30 cellular contexts compared by ENCODE assay signal in the genomic region with DNA sequence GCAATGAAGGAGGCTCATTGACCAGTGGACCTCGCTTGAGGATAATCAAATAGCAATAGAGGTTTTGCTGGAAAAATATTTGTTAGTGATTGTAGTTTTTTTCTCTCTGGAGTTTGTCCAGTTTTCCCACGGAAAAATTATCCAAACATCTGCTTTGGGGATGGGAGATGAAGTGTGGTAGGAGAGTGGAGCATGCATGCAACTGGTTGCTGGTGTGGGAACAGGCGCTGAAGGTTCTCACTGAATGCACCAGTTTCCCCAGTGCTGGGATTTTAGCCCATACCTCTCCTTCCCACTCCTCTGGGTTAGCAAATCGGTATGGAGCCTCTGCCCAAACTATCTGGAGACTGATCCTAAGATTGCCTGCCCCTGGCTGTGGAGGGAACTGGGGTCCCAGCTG.
DNase-seq lines count a peak whose midpoint lies in the region; ATAC-seq and TF ChIP-seq lines count a peak whose summit lies in the region.
"Had no signal": no experiment of that assay in that cellular context is flagged by ENCODE, and none has a peak within 500 bp of the region (broad histone marks: within the 10 kb centered on the region; RNA-seq: fewer than 3 reads in every experiment).

No MANE protein-coding gene starts in this region.

- peaks cover 23% of the 10 kb centered on the region for H3K79me1 ChIP-seq in trophoblast cell (ENCODE audit: low read length)

- H3K14ac ChIP-seq in trophoblast cell (ENCODE audit: low read length): peak overlapping the region; percentile 66

- peak overlapping the region; percentile 49 for H4K8ac ChIP-seq in trophoblast cell (ENCODE audit: low read depth, low read length)

- H3K4me1 ChIP-seq in OCI-LY3 (ENCODE audit: low read length) (peaks cover 51% of the 10 kb centered on the region), trophoblast cell (ENCODE audit: control insufficient read depth in 1 of 2, insufficient read depth in 2 of 2, low read length in 2 of 2) (peaks cover 8 to 12% of the 10 kb centered on the region in 2 experiments)

- H3K4me1 Mint-ChIP-seq in glutamatergic neuron (ENCODE audit: low read depth, unreplicated experiment): peaks cover 54% of the 10 kb centered on the region

- H3K9me3 Mint-ChIP-seq in glutamatergic neuron (ENCODE audit: unreplicated experiment): peaks cover 8% of the 10 kb centered on the region

- H3K9me3 ChIP-seq in OCI-LY3 (ENCODE audit: insufficient read depth, low read length) (no peaks in the 10 kb centered on the region), trophoblast cell (ENCODE audit: insufficient read depth, low read depth, low read length) (no peaks in the 10 kb centered on the region)
- H3K9me3 ChIP-seq: SJCRH30 had no signal

- peak overlapping the region; percentile 29 for H2BK120ac ChIP-seq in trophoblast cell (ENCODE audit: insufficient read depth, low read length, poor library complexity)

- peak overlapping the region; percentile 98 for H3K27ac Mint-ChIP-seq in glutamatergic neuron (ENCODE audit: unreplicated experiment)

- peak overlapping the region; percentile 90 for H4K91ac ChIP-seq in trophoblast cell (ENCODE audit: low read depth, low read length)

- no peak overlapping the region for H4K12ac ChIP-seq in trophoblast cell (ENCODE audit: low read depth, low read length)

- peak overlapping the region; percentile 52 for H2BK12ac ChIP-seq in trophoblast cell (ENCODE audit: low read length)

- no peaks in the 10 kb centered on the region for H3K36me3 ChIP-seq in OCI-LY3 (replicated peaks; ENCODE audit: low read depth, low read length)
- no peaks in the 10 kb centered on the region for H3K36me3 ChIP-seq in trophoblast cell (ENCODE audit: control insufficient read depth in 1 of 2, insufficient read depth in 2 of 2, low read length in 2 of 2)
- H3K36me3 ChIP-seq: SJCRH30 had no signal

- H3K9ac ChIP-seq in OCI-LY3 (ENCODE audit: low read length) (no peak overlapping the region), trophoblast cell (ENCODE audit: low read length) (no peak overlapping the region)

- no peak overlapping the region for H3K4me3 Mint-ChIP-seq in glutamatergic neuron (ENCODE audit: unreplicated experiment)

- H2AFZ ChIP-seq in OCI-LY3 (ENCODE audit: low read depth, low read length) (no peak overlapping the region), trophoblast cell (ENCODE audit: insufficient read depth, low read length, poor library complexity) (no peak overlapping the region)
- H2AFZ ChIP-seq: PC-9 had no signal

- H3K36me3 Mint-ChIP-seq in glutamatergic neuron (ENCODE audit: unreplicated experiment): no peaks in the 10 kb centered on the region

- H2AK5ac ChIP-seq in trophoblast cell (ENCODE audit: low read length): peak overlapping the region; percentile 11

- H3K4me2 ChIP-seq in OCI-LY3 (ENCODE audit: low read length): no peak overlapping the region
- H3K4me2 ChIP-seq in trophoblast cell (ENCODE audit: low read length): no peak overlapping the region
- H3K4me2 ChIP-seq: PC-9 had no signal

- H3K27me3 Mint-ChIP-seq in glutamatergic neuron (ENCODE audit: unreplicated experiment): peaks cover 8% of the 10 kb centered on the region

- no peak overlapping the region for H3K23ac ChIP-seq in trophoblast cell (ENCODE audit: low read length)

- peak overlapping the region; percentile 41 for H3K18ac ChIP-seq in trophoblast cell (ENCODE audit: low read length)

- no CpG with 5 or more reads among the region's 4 CpGs for WGBS in trophoblast cell (ENCODE audit: extremely low coverage, insufficient coverage, insufficient read length)

- peak overlapping the region; percentile 31 for H2BK5ac ChIP-seq in trophoblast cell (ENCODE audit: low read depth, low read length, poor library complexity)

- DNase-seq in DMS 273 (lab: John Stamatoyannopoulos, UW; ENCODE audit: unreplicated experiment) (peak; percentile 13), DMS 273 treated with DMSO at 0.1 percent for 48 hours (lab: John Stamatoyannopoulos, UW) (no peak), glutamatergic neuron (no peak), trophoblast cell (no peak), SKM-1 (lab: John Stamatoyannopoulos, UW; ENCODE audit: unreplicated experiment) (no peak), medulla oblongata (ENCODE audit: extremely low spot score) (no peak)
- DNase-seq: ACHN; Calu3; DMS53; EL; GDM1; MV-4-11; NCI-H1105; NCI-H1436 treated with DMSO at 0.1 percent for 48 hours; NCI-H187 treated with DMSO at 0.1 percent for 48 hours; NCI-H2107; NCI-H446; NCI-H524 treated with DMSO at 0.1 percent for 48 hours; NCI-H82; NK-92 treated with Interleukin-12 subunit alpha and Interleukin-12 subunit beta, amount 100 ng/mL, for 24 hours; PC-9; SJCRH30 had no signal

- H3K4ac ChIP-seq in trophoblast cell (ENCODE audit: low read depth, low read length): peak overlapping the region; percentile 77

- H3K27me3 ChIP-seq in OCI-LY3 (ENCODE audit: low read depth, low read length): no peaks in the 10 kb centered on the region
- no peaks in the 10 kb centered on the region for H3K27me3 ChIP-seq in trophoblast cell (ENCODE audit: insufficient read depth, low read length)
- H3K27me3 ChIP-seq: SJCRH30 had no signal

- peaks cover 17% of the 10 kb centered on the region for H3K79me2 ChIP-seq in OCI-LY3 (ENCODE audit: low read length)
- no peaks in the 10 kb centered on the region for H3K79me2 ChIP-seq in trophoblast cell (ENCODE audit: control insufficient read depth, insufficient read depth, low read length, poor library complexity)

- no peak for ATAC-seq in GM18907 (IDR thresholded peaks at IDR 0.05; ENCODE audit: unreplicated experiment)
- ATAC-seq: GM12878, HepG2, K562, Right ventricle myocardium inferior, SK-N-SH treated with all-trans-retinoic acid at 6 μM for 48 hours had no signal

- no peaks in the 10 kb centered on the region for H4K20me1 ChIP-seq in OCI-LY3 (ENCODE audit: insufficient read depth, low read length)

- TF ChIP-seq CTCF in OCI-LY3 (IDR thresholded peaks at IDR 0.05; ENCODE audit: low read depth, low read length) (no peak), glutamatergic neuron (IDR thresholded peaks at IDR 0.05; ENCODE audit: partially characterized antibody, unreplicated experiment) (no peak)

- peak overlapping the region; percentile 100 for H3K27ac ChIP-seq in OCI-LY3 (ENCODE audit: low read length)
- no peak overlapping the region for H3K27ac ChIP-seq in trophoblast cell (ENCODE audit: low read depth, low read length)
- H3K27ac ChIP-seq: 22Rv1, PC-9 had no signal

- H3K4me3 ChIP-seq in OCI-LY3 (ENCODE audit: low read length) (no peak overlapping the region), trophoblast cell (ENCODE audit: low read depth, low read length) (no peak overlapping the region)
- H3K4me3 ChIP-seq: GM12878, K562, PC-9, SJCRH30 had no signal
